Comparison of ENCODE assay signal across 1 cellular context in the genomic region with DNA sequence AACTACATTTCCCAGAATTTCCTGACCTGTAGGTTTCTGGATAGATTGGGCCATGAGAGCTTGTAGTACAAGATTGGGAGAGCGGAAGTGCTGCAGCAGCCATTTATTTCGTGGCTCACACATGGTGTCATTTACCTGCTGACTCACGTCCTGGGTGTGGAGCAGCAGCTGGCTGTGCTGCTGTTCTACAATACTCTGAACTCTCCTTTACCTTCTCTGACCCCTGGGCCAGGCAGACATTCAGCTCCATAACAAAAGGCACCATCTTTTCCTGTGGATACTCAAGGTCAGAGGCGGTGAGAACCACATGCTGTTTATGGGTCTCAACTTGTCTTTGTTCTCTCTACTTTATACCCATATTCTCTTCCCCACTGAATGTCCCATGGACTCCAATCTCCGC.
TF ChIP-seq lines count a peak whose summit lies in the region.

No MANE protein-coding gene starts in this region.

TF ChIP-seq in K562, 482 proteins besides CTCF, POLR2A, EP300 and RAD21 (continued from another document and continues in another):
- 0 out of 6 replicates have a peak, but pooled peaks of 1 of the 3 experiments have one; percentile 28 for TF ChIP-seq ZBTB11 (CRISPR knock-in tag; IDR thresholded peaks at IDR 0.05)
- TF ChIP-seq, protein P1, sequence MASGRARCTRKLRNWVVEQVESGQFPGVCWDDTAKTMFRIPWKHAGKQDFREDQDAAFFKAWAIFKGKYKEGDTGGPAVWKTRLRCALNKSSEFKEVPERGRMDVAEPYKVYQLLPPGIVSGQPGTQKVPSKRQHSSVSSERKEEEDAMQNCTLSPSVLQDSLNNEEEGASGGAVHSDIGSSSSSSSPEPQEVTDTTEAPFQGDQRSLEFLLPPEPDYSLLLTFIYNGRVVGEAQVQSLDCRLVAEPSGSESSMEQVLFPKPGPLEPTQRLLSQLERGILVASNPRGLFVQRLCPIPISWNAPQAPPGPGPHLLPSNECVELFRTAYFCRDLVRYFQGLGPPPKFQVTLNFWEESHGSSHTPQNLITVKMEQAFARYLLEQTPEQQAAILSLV (tag; IDR thresholded peaks at IDR 0.05): peak; percentile 20; the same call in 1 of the 2 replicates
- TF ChIP-seq ETV1 (tag; conservative IDR thresholded peaks at IDR 0.05; ENCODE audit: low read depth): peak; percentile 71
- no peak for TF ChIP-seq ZNF551 (CRISPR knock-in tag; IDR thresholded peaks at IDR 0.05)
- TF ChIP-seq POLR2G (IDR thresholded peaks at IDR 0.05; ENCODE audit: low read depth, low read length): no peak
- TF ChIP-seq ZNF253 (CRISPR knock-in tag; conservative IDR thresholded peaks at IDR 0.05): no peak
- TF ChIP-seq, protein P2, sequence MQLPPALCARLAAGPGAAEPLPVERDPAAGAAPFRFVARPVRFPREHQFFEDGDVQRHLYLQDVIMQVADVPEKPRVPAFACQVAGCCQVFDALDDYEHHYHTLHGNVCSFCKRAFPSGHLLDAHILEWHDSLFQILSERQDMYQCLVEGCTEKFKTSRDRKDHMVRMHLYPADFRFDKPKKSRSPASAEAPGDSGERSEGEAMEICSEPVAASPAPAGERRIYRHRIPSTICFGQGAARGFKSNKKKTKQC (CRISPR knock-in tag; IDR thresholded peaks at IDR 0.05): no peak
- no peak for TF ChIP-seq JUNB (CRISPR knock-in tag; conservative IDR thresholded peaks at IDR 0.05)
- TF ChIP-seq MEF2D (tag; conservative IDR thresholded peaks at IDR 0.05; ENCODE audit: low read depth): 0 out of 2 replicates have a peak, but pooled peaks have one; percentile 15
- TF ChIP-seq NR2C1 (IDR thresholded peaks at IDR 0.05): no peak
- TF ChIP-seq NR2C1 (tag; IDR thresholded peaks at IDR 0.05): peak; percentile 55; the same call in 1 of the 2 replicates
- TF ChIP-seq ZNF436 (CRISPR knock-in tag; IDR thresholded peaks at IDR 0.05): no peak
- no peak for TF ChIP-seq KLF1 (tag; IDR thresholded peaks at IDR 0.05)
- no peak for TF ChIP-seq FUS (optimal IDR thresholded peaks at IDR 0.05; ENCODE audit: low read depth, low read length)
- no peak for TF ChIP-seq HSF4 (CRISPR knock-in tag; IDR thresholded peaks at IDR 0.05; ENCODE audit: borderline replicate concordance)
- no peak for TF ChIP-seq ZBTB34 (CRISPR knock-in tag; IDR thresholded peaks at IDR 0.05)
- TF ChIP-seq ZNF445 (CRISPR knock-in tag; IDR thresholded peaks at IDR 0.05; ENCODE audit: low read depth): no peak
- no peak for TF ChIP-seq CHD2 (IDR thresholded peaks at IDR 0.05; ENCODE audit: low read depth, low read length)
- no peak for TF ChIP-seq TCF3 (CRISPR knock-in tag; IDR thresholded peaks at IDR 0.05)
- TF ChIP-seq NCOR1 (IDR thresholded peaks at IDR 0.05): 0 out of 2 replicates have a peak, but pooled peaks have one; percentile 7
- TF ChIP-seq E2F4 (CRISPR knock-in tag; IDR thresholded peaks at IDR 0.05; ENCODE audit: low read depth): no peak
- no peak for TF ChIP-seq BRD9 (IDR thresholded peaks at IDR 0.05; ENCODE audit: low read depth, partially characterized antibody)
- TF ChIP-seq, protein P3, sequence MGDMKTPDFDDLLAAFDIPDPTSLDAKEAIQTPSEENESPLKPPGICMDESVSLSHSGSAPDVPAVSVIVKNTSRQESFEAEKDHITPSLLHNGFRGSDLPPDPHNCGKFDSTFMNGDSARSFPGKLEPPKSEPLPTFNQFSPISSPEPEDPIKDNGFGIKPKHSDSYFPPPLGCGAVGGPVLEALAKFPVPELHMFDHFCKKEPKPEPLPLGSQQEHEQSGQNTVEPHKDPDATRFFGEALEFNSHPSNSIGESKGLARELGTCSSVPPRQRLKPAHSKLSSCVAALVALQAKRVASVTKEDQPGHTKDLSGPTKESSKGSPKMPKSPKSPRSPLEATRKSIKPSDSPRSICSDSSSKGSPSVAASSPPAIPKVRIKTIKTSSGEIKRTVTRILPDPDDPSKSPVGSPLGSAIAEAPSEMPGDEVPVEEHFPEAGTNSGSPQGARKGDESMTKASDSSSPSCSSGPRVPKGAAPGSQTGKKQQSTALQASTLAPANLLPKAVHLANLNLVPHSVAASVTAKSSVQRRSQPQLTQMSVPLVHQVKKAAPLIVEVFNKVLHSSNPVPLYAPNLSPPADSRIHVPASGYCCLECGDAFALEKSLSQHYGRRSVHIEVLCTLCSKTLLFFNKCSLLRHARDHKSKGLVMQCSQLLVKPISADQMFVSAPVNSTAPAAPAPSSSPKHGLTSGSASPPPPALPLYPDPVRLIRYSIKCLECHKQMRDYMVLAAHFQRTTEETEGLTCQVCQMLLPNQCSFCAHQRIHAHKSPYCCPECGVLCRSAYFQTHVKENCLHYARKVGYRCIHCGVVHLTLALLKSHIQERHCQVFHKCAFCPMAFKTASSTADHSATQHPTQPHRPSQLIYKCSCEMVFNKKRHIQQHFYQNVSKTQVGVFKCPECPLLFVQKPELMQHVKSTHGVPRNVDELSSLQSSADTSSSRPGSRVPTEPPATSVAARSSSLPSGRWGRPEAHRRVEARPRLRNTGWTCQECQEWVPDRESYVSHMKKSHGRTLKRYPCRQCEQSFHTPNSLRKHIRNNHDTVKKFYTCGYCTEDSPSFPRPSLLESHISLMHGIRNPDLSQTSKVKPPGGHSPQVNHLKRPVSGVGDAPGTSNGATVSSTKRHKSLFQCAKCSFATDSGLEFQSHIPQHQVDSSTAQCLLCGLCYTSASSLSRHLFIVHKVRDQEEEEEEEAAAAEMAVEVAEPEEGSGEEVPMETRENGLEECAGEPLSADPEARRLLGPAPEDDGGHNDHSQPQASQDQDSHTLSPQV (IDR thresholded peaks at IDR 0.05): peak; percentile 94
- TF ChIP-seq CXXC5 (CRISPR knock-in tag; IDR thresholded peaks at IDR 0.05): peak; percentile 50
- TF ChIP-seq ZSCAN32 (CRISPR knock-in tag; IDR thresholded peaks at IDR 0.05): no peak
- peak; percentile 56; the same call in 1 of the 2 replicates for TF ChIP-seq ETV5 (CRISPR knock-in tag; IDR thresholded peaks at IDR 0.05; ENCODE audit: low read depth)
- TF ChIP-seq ESRRA (IDR thresholded peaks at IDR 0.05; ENCODE audit: borderline replicate concordance, low read depth): peak; percentile 24; the same call in 1 of the 2 replicates
- 0 out of 2 replicates have a peak, but pooled peaks have one; percentile 11 for TF ChIP-seq CBFA2T2 (conservative IDR thresholded peaks at IDR 0.05)
- no peak for TF ChIP-seq POLR2B (IDR thresholded peaks at IDR 0.05; ENCODE audit: low read depth, partially characterized antibody)
- TF ChIP-seq FOSL1 (tag; conservative IDR thresholded peaks at IDR 0.05): 0 out of 2 replicates have a peak, but pooled peaks have one; percentile 32
- no peak for TF ChIP-seq FOXA3 (CRISPR knock-in tag; conservative IDR thresholded peaks at IDR 0.05 in 1 of 2, IDR thresholded peaks at IDR 0.05 in 1 of 2)
- no peak for TF ChIP-seq FOXM1 (IDR thresholded peaks at IDR 0.05; ENCODE audit: low read depth)
- TF ChIP-seq FOXM1 (CRISPR knock-in tag; IDR thresholded peaks at IDR 0.05; ENCODE audit: low read depth): no peak
- TF ChIP-seq TAF7 (tag; IDR thresholded peaks at IDR 0.05): no peak
- no peak for TF ChIP-seq ZBTB40 (IDR thresholded peaks at IDR 0.05)
- no peak for TF ChIP-seq ZBTB40 (CRISPR knock-in tag; IDR thresholded peaks at IDR 0.05)
- TF ChIP-seq ATF4 (CRISPR knock-in tag; IDR thresholded peaks at IDR 0.05): no peak
- 0 out of 2 replicates have a peak, but pooled peaks have one; percentile 27 for TF ChIP-seq ZNF766 (CRISPR knock-in tag; conservative IDR thresholded peaks at IDR 0.05)
